Comparison of ENCODE assay signal across 12 cellular contexts in the genomic region with DNA sequence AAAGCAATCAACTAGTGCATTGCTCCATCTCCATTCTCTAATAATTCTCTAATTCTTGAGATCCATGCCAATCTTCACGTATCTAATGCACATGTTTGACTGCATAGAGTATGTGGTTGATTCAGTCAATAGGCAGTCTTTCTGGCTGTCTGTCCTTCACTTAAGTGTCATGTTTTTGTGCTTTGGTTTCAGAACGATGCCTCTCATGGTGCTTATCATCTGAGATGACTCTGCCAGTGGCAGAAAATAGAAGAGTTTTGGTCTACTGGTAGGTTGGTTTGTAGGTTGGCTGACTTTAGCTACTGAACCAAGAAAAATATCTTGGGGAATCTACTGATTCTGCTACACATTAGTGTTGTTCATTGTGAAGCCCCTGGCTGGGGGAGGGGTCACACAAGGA.
DNase-seq lines count a peak whose midpoint lies in the region; ATAC-seq lines count a peak whose summit lies in the region.
"Had no signal": no experiment of that assay in that cellular context is flagged by ENCODE, and none has a peak within 500 bp of the region (broad histone marks: within the 10 kb centered on the region; RNA-seq: fewer than 3 reads in every experiment).

No MANE protein-coding gene starts in this region.

- peaks cover 23% of the 10 kb centered on the region for H3K4me1 ChIP-seq in BLaER1
- peaks cover 21% of the 10 kb centered on the region for H3K4me1 ChIP-seq in effector memory CD4-positive, alpha-beta T cell (ENCODE audit: control insufficient read depth, insufficient read depth, low read length, poor library complexity, severe bottlenecking)

- H3K4me3 ChIP-seq in BLaER1, result no peak overlapping the region
- H3K4me3 ChIP-seq in effector memory CD4-positive, alpha-beta T cell (ENCODE audit: insufficient read depth, low read depth, low read length, poor library complexity, severe bottlenecking), result no peak overlapping the region
- H3K4me3 ChIP-seq: SK-N-MC had no signal

- H4K20me1 ChIP-seq in BLaER1, result no peaks in the 10 kb centered on the region

- DNase-seq in MV-4-11 (lab: John Stamatoyannopoulos, UW) (peak; percentile 91), NCI-H1048 (lab: John Stamatoyannopoulos, UW) (no peak)
- DNase-seq in effector memory CD4-positive, alpha-beta T cell, result no peak
- DNase-seq in stimulated activated CD4-positive, alpha-beta T cell treated with anti-CD3 and anti-CD28 coated beads, Interleukin-15, amount 100 ng/mL, for 24 hours, result no peak
- DNase-seq: caudate nucleus, foreskin melanocyte, mammary epithelial cell had no signal

- peak; percentile 77 for ATAC-seq in GM18909 (IDR thresholded peaks at IDR 0.05; ENCODE audit: poor library complexity, unreplicated experiment)
- ATAC-seq in HG02870 (IDR thresholded peaks at IDR 0.05; ENCODE audit: unreplicated experiment), result peak; percentile 52
- no peak for ATAC-seq in activated CD4-positive, CD25-positive, alpha-beta regulatory T cell treated with anti-CD3 and anti-CD28 coated beads, Interleukin-2, amount 50 U/mL, for 24 hours

- H3K27me3 ChIP-seq in BLaER1, result no peaks in the 10 kb centered on the region
- H3K27me3 ChIP-seq in effector memory CD4-positive, alpha-beta T cell (replicated peaks; ENCODE audit: control insufficient read depth, insufficient read depth, low read length, poor library complexity, severe bottlenecking), result no peaks in the 10 kb centered on the region

- peaks cover 41% of the 10 kb centered on the region for H3K9me3 ChIP-seq in BLaER1
- H3K9me3 ChIP-seq in effector memory CD4-positive, alpha-beta T cell (ENCODE audit: control insufficient read depth, low read length), result no peaks in the 10 kb centered on the region

- peak overlapping the region; percentile 22 for H3K27ac ChIP-seq in BLaER1
- no peak overlapping the region for H3K27ac ChIP-seq in effector memory CD4-positive, alpha-beta T cell (ENCODE audit: insufficient read depth, low read length, poor library complexity, severe bottlenecking)
- H3K27ac ChIP-seq: SK-N-MC had no signal

- peaks cover 9% of the 10 kb centered on the region for H3K36me3 ChIP-seq in BLaER1
- H3K36me3 ChIP-seq in effector memory CD4-positive, alpha-beta T cell (ENCODE audit: control insufficient read depth, insufficient read depth, low read length), result no peaks in the 10 kb centered on the region

- H3K9ac ChIP-seq in BLaER1, result no peak overlapping the region

- peak overlapping the region; percentile 47 for H3K4me2 ChIP-seq in BLaER1

Comparison
In these comparisons a context has a peak if more than half of its experiments do, and no peak if none do; other contexts are left out.
1. ATAC-seq: peak in GM18909 (single experiment) and HG02870 (single experiment); none in activated CD4-positive, CD25-positive, alpha-beta regulatory T cell treated with anti-CD3 and anti-CD28 coated beads, Interleukin-2, amount 50 U/mL, for 24 hours (0 of 2).